ENCODE assay signal across 1 cellular context in the genomic region with DNA sequence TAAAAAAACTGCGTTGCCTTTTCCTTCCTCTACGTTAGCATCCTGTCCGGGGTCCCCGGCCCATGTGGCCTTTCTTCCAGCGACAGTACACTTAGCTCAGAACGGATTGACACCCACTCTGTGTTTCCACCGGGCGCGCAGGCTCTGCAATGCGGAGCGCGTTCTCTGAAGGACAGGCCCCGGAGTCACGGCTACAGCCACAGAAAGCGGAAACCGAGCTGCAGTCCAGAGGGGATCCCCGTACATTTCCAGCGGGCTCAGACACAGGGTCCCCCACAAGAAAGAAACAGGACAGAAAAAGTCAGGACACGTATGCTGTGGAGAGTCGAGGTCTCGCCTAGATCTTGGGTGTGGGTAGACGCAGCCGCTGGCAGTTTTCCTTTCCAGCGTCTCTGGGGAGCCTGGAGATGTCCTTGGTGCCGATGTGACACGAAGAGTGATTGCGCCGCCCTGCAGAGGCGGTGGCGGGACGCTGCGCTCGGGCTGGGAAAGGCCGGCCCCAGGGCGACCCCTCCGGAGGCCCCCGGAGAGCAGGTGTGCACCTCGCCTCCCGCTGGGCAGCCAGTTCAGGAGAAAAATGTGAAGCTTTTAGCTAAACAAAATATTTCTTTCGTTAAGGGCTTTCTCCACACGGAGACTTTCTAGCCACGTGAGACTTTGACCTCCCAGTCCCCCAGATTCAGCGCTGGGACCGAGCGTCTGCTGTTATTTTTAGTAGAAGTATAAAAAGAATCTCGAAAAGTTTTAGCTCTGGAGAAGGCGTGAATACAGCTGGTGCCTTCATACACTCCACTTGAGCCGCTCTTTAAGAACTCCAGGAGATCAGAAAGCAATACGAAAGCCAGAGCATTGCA.
TF ChIP-seq lines count a peak whose summit lies in the region.

No MANE protein-coding gene starts in this region.

TF ChIP-seq in H1, 55 proteins besides CTCF, POLR2A, EP300 and RAD21:
- TF ChIP-seq SUZ12 (IDR thresholded peaks at IDR 0.05; ENCODE audit: low read length) (peak; percentile 82; the same call in 1 of the 2 replicates), EZH2 (IDR thresholded peaks at IDR 0.05; ENCODE audit: low read depth, low read length, severe bottlenecking) (peak; percentile 79), SIN3A (conservative IDR thresholded peaks at IDR 0.05 in 1 of 2, IDR thresholded peaks at IDR 0.05 in 1 of 2; ENCODE audit: low read depth in 1 of 2, low read length in 2 of 2) (no peak)
- TF ChIP-seq, protein P1, sequence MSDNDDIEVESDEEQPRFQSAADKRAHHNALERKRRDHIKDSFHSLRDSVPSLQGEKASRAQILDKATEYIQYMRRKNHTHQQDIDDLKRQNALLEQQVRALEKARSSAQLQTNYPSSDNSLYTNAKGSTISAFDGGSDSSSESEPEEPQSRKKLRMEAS (IDR thresholded peaks at IDR 0.05) = 0 out of 2 replicates have a peak, but pooled peaks have one; percentile 29
